Comparison of ENCODE assay signal across 8 cellular contexts in the genomic region with DNA sequence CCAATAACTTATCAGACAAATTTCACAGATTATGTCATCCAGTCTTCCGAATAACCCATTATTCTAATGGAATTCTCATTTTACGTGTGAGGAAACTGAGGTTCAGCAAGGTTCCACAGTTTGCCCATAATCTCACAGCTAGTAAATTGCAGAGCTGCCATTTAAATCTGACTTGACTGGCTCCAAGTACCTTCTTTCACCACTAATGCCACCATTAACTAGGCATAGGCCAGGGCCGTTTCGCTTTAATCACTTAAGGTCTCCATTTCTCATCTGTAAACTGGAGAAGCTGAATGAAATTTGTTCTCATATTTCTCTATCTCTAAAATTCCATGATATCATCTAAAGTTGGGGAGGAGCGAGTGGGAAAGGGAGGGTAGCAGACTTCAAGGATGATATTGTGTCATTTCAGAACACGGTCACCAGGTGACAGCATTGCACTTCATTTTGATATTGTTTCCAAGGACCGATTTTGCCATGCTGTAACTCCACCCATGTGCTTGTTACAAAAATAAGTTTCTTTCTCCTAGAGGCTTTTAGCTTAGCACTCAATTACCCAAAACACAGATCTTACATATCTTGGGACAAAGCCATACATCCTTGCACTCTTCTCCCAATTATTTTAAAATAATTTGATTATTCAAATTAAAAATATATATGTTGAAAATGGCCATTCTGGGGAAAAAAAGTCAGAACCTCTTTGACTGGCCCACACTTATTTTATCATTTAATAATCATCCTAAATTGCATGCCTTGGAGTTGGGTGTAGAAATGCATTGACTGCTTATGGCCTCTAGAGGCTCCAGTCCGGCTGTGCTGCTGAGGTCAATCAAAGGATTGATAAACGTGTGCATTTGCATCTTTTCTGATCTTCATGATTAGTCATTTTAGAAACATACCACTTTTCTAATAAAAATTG.
A peak's percentile ranks its signal among the peaks of the same experiment; 100 is the strongest.
DNase-seq lines count a peak whose midpoint lies in the region; ATAC-seq, FAIRE-seq and TF ChIP-seq lines count a peak whose summit lies in the region.

No MANE protein-coding gene starts in this region.

- H3K9me3 ChIP-seq in CD4-positive, alpha-beta T cell (ENCODE audit: control insufficient read depth, low read length) = no peaks in the 10 kb centered on the region
- no peaks in the 10 kb centered on the region for H3K9me3 ChIP-seq in GM12878 (replicated peaks; ENCODE audit: control insufficient read depth, insufficient read depth, low read length)

- H3K4me1 ChIP-seq in GM12878 (ENCODE audit: control insufficient read depth, insufficient read depth, low read length) = no peaks in the 10 kb centered on the region

- no peaks in the 10 kb centered on the region for H4K20me1 ChIP-seq in GM12878 (ENCODE audit: control insufficient read depth, insufficient read depth)

- H3K9ac ChIP-seq in GM12878 (ENCODE audit: control insufficient read depth, insufficient read depth, low read length) = no peak overlapping the region

- intact Hi-C loops in CD4-positive, alpha-beta T cell (cut with DNase I, micrococcal nuclease) = loop anchor here (1.0 to 10.0 kb wide), 6 partner anchors 222 to 1814 kb away; partner anchors contain the start of gene ZBTB14 (in 1 of the 2)
- intact Hi-C loops in GM12878 (cut with micrococcal nuclease; ENCODE audit: unreplicated experiment) = loop anchor here (2.0 to 10.0 kb wide), 5 partner anchors 34 to 772 kb away; partner anchors contain the start of gene EPB41L3
- intact Hi-C loops in left colon (cut with DNase I, micrococcal nuclease) = no loop called here

- H3K27me3 ChIP-seq in CD4-positive, alpha-beta T cell (ENCODE audit: control insufficient read depth, insufficient read depth, low read length) = no peaks in the 10 kb centered on the region
- H3K27me3 ChIP-seq in GM12878 (replicated peaks in 1 of 2; ENCODE audit: control insufficient read depth in 2 of 2, insufficient read depth in 2 of 2, low read length in 1 of 2) = no peaks in the 10 kb centered on the region

- H3K4me3 ChIP-seq in GM12878 = no peak overlapping the region

- TF ChIP-seq EP300 in GM12878 (IDR thresholded peaks at IDR 0.05; ENCODE audit: borderline replicate concordance in 1 of 2, control insufficient read depth in 1 of 2, low read depth in 2 of 2, low read length in 2 of 2) = no peak

- RAD21 ChIA-PET in GM12878 (lab: Charles Lee; ENCODE audit: unreplicated experiment) = no interaction called here

- H3K27ac ChIP-seq in CD4-positive, alpha-beta T cell (ENCODE audit: low read depth, low read length) = no peak overlapping the region
- no peak overlapping the region for H3K27ac ChIP-seq in GM12878 (ENCODE audit: control insufficient read depth, insufficient read depth)

- peak in 4 of 10 experiments; percentile 3 to 11 (median 5) for DNase-seq in CD4-positive, alpha-beta T cell
- DNase-seq in NCI-H774 (lab: John Stamatoyannopoulos, UW) = peak; percentile 5
- no peak for DNase-seq in GM12878 (ENCODE audit: low read depth, low spot score)
- DNase-seq in left colon = peak in 1 of 2 donors; percentile 6

- POLR2A ChIA-PET in CD4-positive, alpha-beta T cell (lab: Charles Lee) = interaction anchor here (0.8 to 1.0 kb wide), 2 partner anchors 17 to 223 kb away, joined by 3 to 5 read pairs; no protein-coding TSS in a partner anchor
- POLR2A ChIA-PET in GM12878 (lab: Charles Lee) = no interaction called here

- in situ Hi-C loops in GM12878 (cut with MboI) = no loop called here

- H3K4me2 ChIP-seq in GM12878 (ENCODE audit: control insufficient read depth, insufficient read depth) = no peak overlapping the region

- peak; percentile 81 for TF ChIP-seq RAD21 in GM12878 (IDR thresholded peaks at IDR 0.05; ENCODE audit: insufficient read depth, low read depth, low read length)

- WGBS in GM12878 (ENCODE audit: insufficient coverage, insufficient replicate concordance, low lambda C conversion rate, missing lambda C conversion rate) = 32% methylated on average over 9 of the region's 9 CpGs

- no peak overlapping the region for H2AFZ ChIP-seq in GM12878 (ENCODE audit: control insufficient read depth, low read depth, low read length)

- H3K27me3 Mint-ChIP-seq in CD4-positive, alpha-beta T cell = peaks cover 4% of the 10 kb centered on the region

- no peaks in the 10 kb centered on the region for H3K79me2 ChIP-seq in GM12878 (ENCODE audit: control insufficient read depth, insufficient read depth, low read length)

- SMC1A ChIA-PET in GM12878 (lab: Charles Lee; ENCODE audit: uncharacterized antibody, unreplicated experiment) = interaction anchor here (1.0 to 1.4 kb wide), 4 partner anchors 11 to 369 kb away, joined by 3 to 4 read pairs (median 3); no protein-coding TSS in a partner anchor

- no peak for TF ChIP-seq POLR2A in GM12878 (IDR thresholded peaks at IDR 0.05; ENCODE audit: low read depth, low read length)

- H3K27ac Mint-ChIP-seq in CD4-positive, alpha-beta T cell = no peak overlapping the region

- no peak overlapping the region for H3K4me3 Mint-ChIP-seq in CD4-positive, alpha-beta T cell

- no TSS peak for BruUV-seq in GM12878 (replicated peaks; lab: Mats Ljungman, UMichigan)

- TF ChIP-seq CTCF in CD4-positive, alpha-beta T cell (IDR thresholded peaks at IDR 0.05) = peak; percentile 80
- TF ChIP-seq CTCF in GM12878 (IDR thresholded peaks at IDR 0.05 in 2 of 3, conservative IDR thresholded peaks at IDR 0.05 in 1 of 3; ENCODE audit: control insufficient read depth in 2 of 3, extremely low read depth in 1 of 3, insufficient read depth in 1 of 3, low read depth in 3 of 3, low read length in 3 of 3) = peak; percentile 52 to 90 (median 65)

- no peaks in the 10 kb centered on the region for H3K36me3 ChIP-seq in GM12878 (ENCODE audit: control insufficient read depth in 2 of 2, insufficient read depth in 2 of 2, low read length in 1 of 2)

- H3K36me3 Mint-ChIP-seq in CD4-positive, alpha-beta T cell (ENCODE audit: low read depth) = no peaks in the 10 kb centered on the region

- no peaks in the 10 kb centered on the region for H3K4me1 Mint-ChIP-seq in CD4-positive, alpha-beta T cell (ENCODE audit: low read depth)

- peak; percentile 90 for FAIRE-seq in GM12878 (lab: Jason Lieb, UNC)

- ATAC-seq in CD4-positive, alpha-beta T cell (ENCODE audit: poor library complexity) = peak; percentile 85
- ATAC-seq in GM18508 (IDR thresholded peaks at IDR 0.05; ENCODE audit: insufficient read depth, unreplicated experiment) = peak; percentile 59
- peak; percentile 68 for ATAC-seq in HG03354 (IDR thresholded peaks at IDR 0.05; ENCODE audit: poor library complexity, severe bottlenecking, unreplicated experiment)
- ATAC-seq in GM12878 = peak; percentile 88
- ATAC-seq in left colon = peak; percentile 80
- no peak for ATAC-seq in HG02970 (IDR thresholded peaks at IDR 0.05; ENCODE audit: low FRiP score, unreplicated experiment)
- ATAC-seq in HG02759 (IDR thresholded peaks at IDR 0.05; ENCODE audit: unreplicated experiment) = no peak

- no peaks in the 10 kb centered on the region for H3K9me3 Mint-ChIP-seq in CD4-positive, alpha-beta T cell

- CTCF ChIA-PET in CD4-positive, alpha-beta T cell (lab: Charles Lee) = no interaction called here
- CTCF ChIA-PET in GM12878 (lab: Yijun Ruan, JAX) = interaction anchor here (0.6 to 1.7 kb wide), 14 partner anchors 8 to 1229 kb away, joined by 3 to 11 read pairs (median 4); no protein-coding TSS in a partner anchor

TF ChIP-seq in GM12878, 131 proteins besides CTCF, POLR2A, EP300 and RAD21:
- peak; percentile 72; the same call in 1 of the 2 replicates for TF ChIP-seq SMC3 (IDR thresholded peaks at IDR 0.05; ENCODE audit: borderline replicate concordance, low read length)
- TF ChIP-seq ZBED1 (IDR thresholded peaks at IDR 0.05; ENCODE audit: borderline replicate concordance) = no peak
- 0 out of 4 replicates have a peak, but pooled peaks of 1 of the 2 experiments have one; percentile 31 for TF ChIP-seq BHLHE40 (IDR thresholded peaks at IDR 0.05; ENCODE audit: borderline replicate concordance in 1 of 2, low read depth in 2 of 2, low read length in 1 of 2)
- TF ChIP-seq, protein P1, sequence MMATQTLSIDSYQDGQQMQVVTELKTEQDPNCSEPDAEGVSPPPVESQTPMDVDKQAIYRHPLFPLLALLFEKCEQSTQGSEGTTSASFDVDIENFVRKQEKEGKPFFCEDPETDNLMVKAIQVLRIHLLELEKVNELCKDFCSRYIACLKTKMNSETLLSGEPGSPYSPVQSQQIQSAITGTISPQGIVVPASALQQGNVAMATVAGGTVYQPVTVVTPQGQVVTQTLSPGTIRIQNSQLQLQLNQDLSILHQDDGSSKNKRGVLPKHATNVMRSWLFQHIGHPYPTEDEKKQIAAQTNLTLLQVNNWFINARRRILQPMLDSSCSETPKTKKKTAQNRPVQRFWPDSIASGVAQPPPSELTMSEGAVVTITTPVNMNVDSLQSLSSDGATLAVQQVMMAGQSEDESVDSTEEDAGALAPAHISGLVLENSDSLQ (IDR thresholded peaks at IDR 0.05) = peak; percentile 31; the same call in 1 of the 2 replicates

Comparison
In these comparisons a context has a peak if more than half of its experiments do, and no peak if none do; other contexts are left out.
1. ATAC-seq: peak in CD4-positive, alpha-beta T cell (single experiment), GM18508 (single experiment), HG03354 (single experiment), GM12878 (single experiment) and left colon (single experiment); none in HG02970 (single experiment) and HG02759 (single experiment).
2. intact Hi-C loops: an anchor here in CD4-positive, alpha-beta T cell (1.0 to 10.0 kb wide) and GM12878 (2.0 to 10.0 kb wide); none called in left colon.